ENCODE assay signal across 1 cellular context in the genomic region with DNA sequence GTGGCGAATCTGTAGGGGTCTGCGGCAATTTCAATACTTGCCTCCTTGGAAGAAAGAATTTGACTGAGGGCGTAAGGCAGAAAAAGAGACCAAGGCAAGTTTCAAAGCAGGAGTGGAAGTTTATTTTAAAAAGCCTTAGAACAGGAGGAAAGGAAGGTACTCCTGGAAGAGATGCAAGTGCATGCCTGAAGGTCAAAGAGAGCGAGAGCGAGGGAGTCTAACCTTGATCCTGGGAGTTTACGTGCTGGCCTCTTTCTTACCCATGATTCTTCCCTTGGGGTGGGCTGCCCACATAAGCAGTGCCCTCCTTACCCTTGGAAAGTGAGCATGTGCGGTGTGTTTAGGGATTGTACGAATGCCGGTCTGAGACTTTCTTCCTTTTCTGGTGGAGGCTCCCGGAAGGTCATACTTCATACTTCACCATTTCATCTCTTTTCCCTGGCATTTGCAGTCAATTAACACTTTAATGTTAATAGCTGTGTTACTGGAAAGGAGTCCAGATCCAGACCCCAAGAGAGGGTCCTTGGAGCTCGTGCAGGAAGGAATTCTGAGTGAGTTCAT.
TF ChIP-seq lines count a peak whose summit lies in the region.

No MANE protein-coding gene starts in this region.

TF ChIP-seq in SK-N-SH, 30 proteins besides CTCF, POLR2A, EP300 and RAD21 (continued from another document):
- no peak for TF ChIP-seq RCOR1 (IDR thresholded peaks at IDR 0.05; ENCODE audit: low read length)
- no peak for TF ChIP-seq MEF2A (IDR thresholded peaks at IDR 0.05; ENCODE audit: borderline replicate concordance, low read depth)
- TF ChIP-seq FOSL2 (IDR thresholded peaks at IDR 0.05; ENCODE audit: borderline replicate concordance, low read depth): no peak
- no peak for TF ChIP-seq TEAD4 (IDR thresholded peaks at IDR 0.05; ENCODE audit: borderline replicate concordance, insufficient read depth)
- TF ChIP-seq YY1 (IDR thresholded peaks at IDR 0.05; ENCODE audit: low read depth): no peak
